7 cellular contexts compared by ENCODE assay signal in the genomic region with DNA sequence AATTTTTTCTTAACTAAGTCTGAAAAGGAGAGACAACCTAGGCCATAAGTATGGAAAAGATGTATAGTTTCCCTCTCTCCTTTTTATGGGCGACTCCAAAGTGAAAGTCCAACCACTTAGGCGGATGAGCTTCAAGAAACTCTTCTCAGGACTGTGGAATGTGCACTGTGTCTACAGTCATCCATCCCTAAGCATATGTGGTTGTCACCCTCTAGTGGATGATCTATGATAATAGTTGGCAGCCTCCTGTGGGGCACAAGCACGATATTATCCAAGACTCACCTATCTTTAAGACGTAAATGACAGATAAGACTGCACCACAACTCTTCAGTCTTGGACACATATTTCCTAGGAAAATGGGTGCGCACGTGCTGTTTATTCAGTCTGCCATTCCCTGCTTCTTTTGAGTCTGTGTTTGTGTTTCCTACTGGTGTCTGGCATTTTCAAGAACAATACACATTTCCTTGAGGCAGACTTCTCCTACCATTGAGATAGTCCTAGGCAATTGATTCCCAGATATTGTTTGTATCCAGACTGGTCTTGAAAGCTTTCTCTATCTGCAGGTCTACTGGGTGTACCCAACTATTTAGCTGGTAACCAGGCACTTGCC.
DNase-seq lines count a peak whose midpoint lies in the region; ATAC-seq and TF ChIP-seq lines count a peak whose summit lies in the region.

No MANE protein-coding gene starts in this region.

- H3K4me3 ChIP-seq in GM23248 (peak overlapping the region; percentile 56), MM.1S (ENCODE audit: low read length) (no peak overlapping the region), fibroblast of the aortic adventitia (ENCODE audit: low read depth, low read length) (peak overlapping the region; percentile 69), neuronal stem cell (ENCODE audit: low read length in 2 of 2) (no peak overlapping the region)

- peak overlapping the region; percentile 15; the same call in 1 of the 2 replicates for H2AFZ ChIP-seq in GM23248
- H2AFZ ChIP-seq in MM.1S (ENCODE audit: low read length) = no peak overlapping the region
- H2AFZ ChIP-seq in neuronal stem cell (ENCODE audit: low read length) = no peak overlapping the region

- no peak overlapping the region for H3K23ac ChIP-seq in neuronal stem cell (ENCODE audit: low read depth, low read length, poor library complexity)

- WGBS in GM23248 (ENCODE audit: low coverage in 1 of 2, low lambda C conversion rate in 2 of 2, missing lambda C conversion rate in 2 of 2), 2 experiments = 7 to 8% methylated on average over 6 of the region's 6 CpGs
- WGBS in neuronal stem cell (ENCODE audit: extremely low coverage in 2 of 2, insufficient read length in 2 of 2, insufficient replicate concordance in 1 of 2), 2 donors = no CpG with 5 or more reads among the region's 6 CpGs

- TF ChIP-seq CTCF in MM.1S (IDR thresholded peaks at IDR 0.05; ENCODE audit: low read length) (peak; percentile 76), fibroblast of the aortic adventitia (IDR thresholded peaks at IDR 0.05; ENCODE audit: insufficient read depth, low read length) (peak; percentile 70)

- H3K27me3 ChIP-seq in GM23248 (replicated peaks; ENCODE audit: insufficient read depth) = no peaks in the 10 kb centered on the region
- H3K27me3 ChIP-seq in MM.1S (replicated peaks; ENCODE audit: insufficient read depth, low read length) = no peaks in the 10 kb centered on the region
- H3K27me3 ChIP-seq in neuronal stem cell (ENCODE audit: control insufficient read depth in 3 of 3, insufficient read depth in 3 of 3, low read depth in 1 of 3, low read length in 3 of 3) = peaks cover 2 to 39% (median 23%) of the 10 kb centered on the region in 3 experiments

- H3K79me1 ChIP-seq in neuronal stem cell (ENCODE audit: low read depth, low read length) = no peaks in the 10 kb centered on the region

- ATAC-seq in HG03342 (IDR thresholded peaks at IDR 0.05; ENCODE audit: unreplicated experiment) = no peak

- peak; percentile 82 for DNase-seq in GM03348 (ENCODE audit: low spot score)
- peak; percentile 93 for DNase-seq in GM23248
- peak; percentile 67 for DNase-seq in MM.1S
- DNase-seq in SW 1271 (lab: John Stamatoyannopoulos, UW) = peak; percentile 65 to 90
- DNase-seq in fibroblast of the aortic adventitia (ENCODE audit: low read depth) = peak; percentile 99
- peak; percentile 51 for DNase-seq in neuronal stem cell (ENCODE audit: low spot score)

- H4K91ac ChIP-seq in neuronal stem cell (ENCODE audit: low read depth, low read length, poor library complexity) = no peak overlapping the region

- no peak overlapping the region for H3K14ac ChIP-seq in neuronal stem cell (ENCODE audit: low read length)

- H2BK15ac ChIP-seq in neuronal stem cell (ENCODE audit: low read length) = no peak overlapping the region

- H3K4me1 ChIP-seq in GM23248 (ENCODE audit: insufficient read depth) (peaks cover 36% of the 10 kb centered on the region), MM.1S (ENCODE audit: low read length) (no peaks in the 10 kb centered on the region), neuronal stem cell (ENCODE audit: control insufficient read depth in 2 of 2, insufficient read depth in 1 of 2, low read depth in 1 of 2, low read length in 2 of 2) (peaks cover 4 to 5% of the 10 kb centered on the region in 2 donors)

- H3K18ac ChIP-seq in neuronal stem cell (ENCODE audit: low read length) = no peak overlapping the region

- H3K27ac ChIP-seq in GM23248 = peak overlapping the region; percentile 38; the same call in 1 of the 2 replicates
- no peak overlapping the region for H3K27ac ChIP-seq in MM.1S (ENCODE audit: low read length)
- no peak overlapping the region for H3K27ac ChIP-seq in neuronal stem cell (replicated peaks; ENCODE audit: low read length)

- in situ Hi-C loops in GM23248 (cut with MboI) = loop anchor here (5.0 to 25.0 kb wide), 3 partner anchors 396 to 648 kb away; a partner anchor contains a TSS

- no peaks in the 10 kb centered on the region for H4K20me1 ChIP-seq in GM23248 (ENCODE audit: insufficient read depth)
- no peaks in the 10 kb centered on the region for H4K20me1 ChIP-seq in MM.1S (ENCODE audit: insufficient read depth, low read length)

- H3K4me2 ChIP-seq in GM23248 (ENCODE audit: unreplicated experiment) (peak overlapping the region; percentile 72), MM.1S (ENCODE audit: low read depth, low read length) (no peak overlapping the region), neuronal stem cell (ENCODE audit: insufficient read depth, low read length, poor library complexity, severe bottlenecking) (no peak overlapping the region)

- peaks cover 20% of the 10 kb centered on the region for H3F3A ChIP-seq in GM23248 (ENCODE audit: insufficient read depth)
- no peaks in the 10 kb centered on the region for H3F3A ChIP-seq in MM.1S (ENCODE audit: insufficient read depth, low read length)

- no peaks in the 10 kb centered on the region for H3K36me3 ChIP-seq in GM23248 (ENCODE audit: low read depth)
- H3K36me3 ChIP-seq in MM.1S (replicated peaks; ENCODE audit: insufficient read depth, low read length) = no peaks in the 10 kb centered on the region
- H3K36me3 ChIP-seq in neuronal stem cell (replicated peaks in 1 of 2; ENCODE audit: control insufficient read depth in 2 of 2, insufficient read depth in 2 of 2, low read length in 2 of 2) = no peaks in the 10 kb centered on the region

- no peak overlapping the region for H4K8ac ChIP-seq in neuronal stem cell (ENCODE audit: low read depth, low read length)

- no peaks in the 10 kb centered on the region for H3K9me3 ChIP-seq in GM23248 (ENCODE audit: low read depth)
- H3K9me3 ChIP-seq in MM.1S (replicated peaks; ENCODE audit: insufficient read depth, low read length) = no peaks in the 10 kb centered on the region
- no peaks in the 10 kb centered on the region for H3K9me3 ChIP-seq in neuronal stem cell (replicated peaks in 1 of 2; ENCODE audit: control insufficient read depth in 2 of 2, insufficient read depth in 1 of 2, low read depth in 1 of 2, low read length in 2 of 2)

- peak overlapping the region; percentile 31 for H3K9ac ChIP-seq in GM23248
- H3K9ac ChIP-seq in MM.1S (ENCODE audit: low read length) = no peak overlapping the region
- H3K9ac ChIP-seq in neuronal stem cell (ENCODE audit: low read depth, low read length, poor library complexity) = no peak overlapping the region

- H3K79me2 ChIP-seq in GM23248 (ENCODE audit: insufficient read depth) (no peaks in the 10 kb centered on the region), MM.1S (ENCODE audit: low read length) (no peaks in the 10 kb centered on the region)

- no peak overlapping the region for H2AK5ac ChIP-seq in neuronal stem cell (ENCODE audit: low read depth, low read length)

- H3K9me2 ChIP-seq in GM23248 (ENCODE audit: insufficient read depth) (no peaks in the 10 kb centered on the region), MM.1S (replicated peaks; ENCODE audit: insufficient read depth, low read length) (no peaks in the 10 kb centered on the region)

- no peak overlapping the region for H3K4ac ChIP-seq in neuronal stem cell (ENCODE audit: low read length)

- H2BK5ac ChIP-seq in neuronal stem cell (ENCODE audit: low read length) = no peak overlapping the region

- no peak overlapping the region for H2BK12ac ChIP-seq in neuronal stem cell (ENCODE audit: low read length)

- no peak overlapping the region for H2BK120ac ChIP-seq in neuronal stem cell (ENCODE audit: low read depth, low read length)

Comparison
In these comparisons a context has a peak if more than half of its experiments do, and no peak if none do; other contexts are left out.
1. H3K4me3 ChIP-seq: peak in GM23248 (single experiment) and fibroblast of the aortic adventitia (single experiment); none in MM.1S (single experiment) and neuronal stem cell (0 of 2).
2. Peak in every context shown above with its lines, with median percentiles within 50 percentile points of each other: DNase-seq.